Comparison of ENCODE assay signal across 20 cellular contexts in genomic region chr6:96659084-96659845, GRCh38.
A peak's percentile ranks its signal among the peaks of the same experiment; 100 is the strongest.
DNase-seq lines count a peak whose midpoint lies in the region; ATAC-seq, FAIRE-seq and TF ChIP-seq lines count a peak whose summit lies in the region.
"Had no signal": no experiment of that assay in that cellular context is flagged by ENCODE, and none has a peak within 500 bp of the region (broad histone marks: within the 10 kb centered on the region; RNA-seq: fewer than 3 reads in every experiment).

No MANE protein-coding gene starts in this region.

- intact Hi-C loops in left ventricle myocardium superior (cut with micrococcal nuclease), result no loop called here

- FAIRE-seq in D721Med (lab: Jason Lieb, UNC), result no peak
- FAIRE-seq: A549, endothelial cell of umbilical vein, G401.6, GM18507 had no signal

- peak; percentile 8 for DNase-seq in COLO668 (lab: John Stamatoyannopoulos, UW; ENCODE audit: unreplicated experiment)
- peak; percentile 36 for DNase-seq in NCI-H2029 treated with DMSO at 0.1 percent for 48 hours (lab: John Stamatoyannopoulos, UW)
- DNase-seq in GM03348 (ENCODE audit: low spot score), result no peak
- no peak for DNase-seq in left ventricle myocardium superior
- no peak for DNase-seq in D721Med (ENCODE audit: insufficient read length, low spot score)
- DNase-seq in KG1 (lab: John Stamatoyannopoulos, UW), result no peak
- DNase-seq: activated CD4-positive, alpha-beta memory T cell treated with anti-CD3 and anti-CD28 coated beads for 36 hours; amniotic stem cell; CD4-positive, alpha-beta T cell; cerebellar nuclear complex; HFFc6; NCI-H1092; stimulated activated naive CD4-positive, alpha-beta T cell had no signal

- peak; percentile 60 for ATAC-seq in GM19324 (IDR thresholded peaks at IDR 0.05; ENCODE audit: low FRiP score, unreplicated experiment)
- peak; percentile 60 for ATAC-seq in HG02973 (IDR thresholded peaks at IDR 0.05; ENCODE audit: unreplicated experiment)
- no peak for ATAC-seq in left ventricle myocardium superior
- ATAC-seq: A549, gastroesophageal sphincter had no signal

- TF ChIP-seq CTCF in D721Med (IDR thresholded peaks at IDR 0.05; ENCODE audit: insufficient read depth, missing control alignments), result no peak

Comparison
In these comparisons a context has a peak if more than half of its experiments do, and no peak if none do; other contexts are left out.
1. DNase-seq: peak in COLO668 (single experiment) and NCI-H2029 treated with DMSO at 0.1 percent for 48 hours (single experiment); none in GM03348 (single experiment), left ventricle myocardium superior (single experiment), D721Med (single experiment) and KG1 (single experiment).